1 cellular context compared by ENCODE assay signal in genomic region chr14:30767624-30768023, GRCh38.
TF ChIP-seq lines count a peak whose summit lies in the region.

No MANE protein-coding gene starts in this region.

TF ChIP-seq in Ishikawa, 13 proteins besides CTCF, POLR2A, EP300 and RAD21 (continued from another document):
- TF ChIP-seq REST (IDR thresholded peaks at IDR 0.05; ENCODE audit: low read depth) = no peak
- TF ChIP-seq CEBPB (IDR thresholded peaks at IDR 0.05) = no peak
- no peak for TF ChIP-seq FOXM1 (IDR thresholded peaks at IDR 0.05; ENCODE audit: borderline replicate concordance, low read depth)
TF ChIP-seq in Ishikawa: peak in this region for 1.
